Comparison of ENCODE assay signal across 8 cellular contexts in the genomic region with DNA sequence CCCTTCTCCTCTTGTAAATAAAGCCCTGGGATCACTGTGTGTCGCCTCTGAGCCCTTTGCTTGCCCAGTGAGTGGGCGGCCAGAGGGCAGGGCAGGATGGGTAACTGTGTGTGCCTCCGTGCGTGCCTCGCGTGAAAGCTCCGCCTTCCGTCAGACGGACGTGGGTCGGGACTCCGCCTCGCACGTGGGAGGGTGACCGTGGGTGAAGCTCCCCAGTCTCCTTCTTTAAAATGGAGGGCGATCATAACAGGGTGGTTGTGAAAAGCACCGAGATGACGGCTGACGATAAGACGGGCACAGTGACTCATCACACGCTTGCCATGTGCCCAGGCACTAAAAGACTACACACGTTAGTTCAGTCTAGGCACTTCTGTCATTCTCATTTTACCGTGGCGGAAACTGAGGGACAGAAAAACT. TPM values are rescaled to one million over a fixed set of nuclear protein-coding genes. Genes with fewer than 3 reads are reported as not detected.
A peak's percentile ranks its signal among the peaks of the same experiment; 100 is the strongest.
DNase-seq lines count a peak whose midpoint lies in the region; ATAC-seq lines count a peak whose summit lies in the region.

No MANE protein-coding gene starts in this region.

- peak overlapping the region; percentile 99 for H4K91ac ChIP-seq in trophoblast cell (ENCODE audit: low read depth, low read length)

- ATAC-seq in GM18502 (IDR thresholded peaks at IDR 0.05; ENCODE audit: poor library complexity, unreplicated experiment) (peak; percentile 23), HG02763 (IDR thresholded peaks at IDR 0.05; ENCODE audit: unreplicated experiment) (no peak), GM18858 (IDR thresholded peaks at IDR 0.05; ENCODE audit: unreplicated experiment) (no peak)

- peak overlapping the region; percentile 58 for H2BK120ac ChIP-seq in trophoblast cell (ENCODE audit: insufficient read depth, low read length, poor library complexity)

- H3K4me1 ChIP-seq in trophoblast cell (ENCODE audit: control insufficient read depth in 1 of 2, insufficient read depth in 2 of 2, low read length in 2 of 2), result peaks cover 10 to 22% of the 10 kb centered on the region in 2 experiments
- H3K4me1 ChIP-seq in urinary bladder (ENCODE audit: insufficient read depth), result no peaks in the 10 kb centered on the region

- DNase-seq in NCI-H226 (peak; percentile 39), activated T-cell treated with anti-CD3 and anti-CD28 coated beads for 4 hours (peak; percentile 96), fibroblast of peridontal ligament (ENCODE audit: extremely low read depth) (peak; percentile 37), trophoblast cell (peak; percentile 64 to 69)

- H4K12ac ChIP-seq in trophoblast cell (ENCODE audit: low read depth, low read length), result no peak overlapping the region

- H4K8ac ChIP-seq in trophoblast cell (ENCODE audit: low read depth, low read length), result peak overlapping the region; percentile 87

- H2BK12ac ChIP-seq in trophoblast cell (ENCODE audit: low read length), result peak overlapping the region; percentile 7

- H3K79me2 ChIP-seq in trophoblast cell (ENCODE audit: control insufficient read depth, insufficient read depth, low read length, poor library complexity), result peaks cover 19% of the 10 kb centered on the region

- H3K27ac ChIP-seq in trophoblast cell (ENCODE audit: low read depth, low read length) (peak overlapping the region; percentile 80), urinary bladder (ENCODE audit: low read depth) (peak overlapping the region; percentile 74)

- peaks cover 22 to 27% of the 10 kb centered on the region in 2 experiments for H3K36me3 ChIP-seq in trophoblast cell (ENCODE audit: control insufficient read depth in 1 of 2, insufficient read depth in 2 of 2, low read length in 2 of 2)
- H3K36me3 ChIP-seq in urinary bladder (ENCODE audit: insufficient read depth), result no peaks in the 10 kb centered on the region

- H3K14ac ChIP-seq in trophoblast cell (ENCODE audit: low read length), result peak overlapping the region; percentile 25

- H3K79me1 ChIP-seq in trophoblast cell (ENCODE audit: low read length), result peaks cover 26% of the 10 kb centered on the region

- H2BK5ac ChIP-seq in trophoblast cell (ENCODE audit: low read depth, low read length, poor library complexity), result peak overlapping the region; percentile 5

- H3K9me3 ChIP-seq in trophoblast cell (ENCODE audit: insufficient read depth, low read depth, low read length), result peaks cover 2% of the 10 kb centered on the region

- peak overlapping the region; percentile 73 for H3K4me2 ChIP-seq in trophoblast cell (ENCODE audit: low read length)

- no CpG with 5 or more reads among the region's 24 CpGs for WGBS in trophoblast cell (ENCODE audit: extremely low coverage, insufficient coverage, insufficient read length)
- 40% methylated on average over 24 of the region's 24 CpGs for WGBS in urinary bladder

- no peak overlapping the region for H3K23ac ChIP-seq in trophoblast cell (ENCODE audit: low read length)

- H3K9ac ChIP-seq in trophoblast cell (ENCODE audit: low read length), result no peak overlapping the region

- H2AK5ac ChIP-seq in trophoblast cell (ENCODE audit: low read length), result peak overlapping the region; percentile 38

- no peak overlapping the region for H3K4ac ChIP-seq in trophoblast cell (ENCODE audit: low read depth, low read length)

- no peaks in the 10 kb centered on the region for H3K27me3 ChIP-seq in trophoblast cell (ENCODE audit: insufficient read depth, low read length)

- H2AFZ ChIP-seq in trophoblast cell (ENCODE audit: insufficient read depth, low read length, poor library complexity), result no peak overlapping the region

- H3K18ac ChIP-seq in trophoblast cell (ENCODE audit: low read length), result no peak overlapping the region

- H3K4me3 ChIP-seq in trophoblast cell (ENCODE audit: low read depth, low read length) (no peak overlapping the region), urinary bladder (ENCODE audit: low read depth, low read length) (no peak overlapping the region)

RNA-seq across cellular contexts. Expression of a gene that starts 9.2 kb away (rescaled TPM):
- 259 and 271 TPM in 2 replicates for polyA plus RNA-seq in trophoblast cell (2013)
- total RNA-seq in urinary bladder, result 94.9 TPM
- 192 TPM for polyA plus RNA-seq in urinary bladder

RNA-seq across cellular contexts. Expression of a gene that starts 9.4 kb away (rescaled TPM):
- polyA plus RNA-seq in trophoblast cell (2013), result 38.4 and 42.9 TPM in 2 replicates
- total RNA-seq in urinary bladder, result 25.4 TPM
- polyA plus RNA-seq in urinary bladder, result 25.9 TPM

RNA-seq across cellular contexts. Expression of a gene that starts 10.1 kb away (rescaled TPM):
- polyA plus RNA-seq in trophoblast cell (2013), result 19.7 and 21.5 TPM in 2 replicates
- 6.1 TPM for total RNA-seq in urinary bladder
- polyA plus RNA-seq in urinary bladder, result 17.2 TPM

RNA-seq across cellular contexts. Expression of a gene that starts 17.5 kb away (rescaled TPM):
- polyA plus RNA-seq in trophoblast cell (2013), result 141 and 142 TPM in 2 replicates
- total RNA-seq in urinary bladder, result 182 TPM
- 566 TPM for polyA plus RNA-seq in urinary bladder

RNA-seq across cellular contexts. Expression of a gene that starts 17.7 kb away (rescaled TPM):
- not detected in 2 replicates for polyA plus RNA-seq in trophoblast cell (2013)
- total RNA-seq in urinary bladder, result not detected
- not detected for polyA plus RNA-seq in urinary bladder

Comparison
In these comparisons a context has a peak if more than half of its experiments do, and no peak if none do; other contexts are left out.
1. DNase-seq: peak in every context shown above with its lines; median percentile 96 in activated T-cell treated with anti-CD3 and anti-CD28 coated beads for 4 hours; 66 in trophoblast cell; 39 in NCI-H226; 37 in fibroblast of peridontal ligament.